4 cellular contexts compared by ENCODE assay signal in the genomic region with DNA sequence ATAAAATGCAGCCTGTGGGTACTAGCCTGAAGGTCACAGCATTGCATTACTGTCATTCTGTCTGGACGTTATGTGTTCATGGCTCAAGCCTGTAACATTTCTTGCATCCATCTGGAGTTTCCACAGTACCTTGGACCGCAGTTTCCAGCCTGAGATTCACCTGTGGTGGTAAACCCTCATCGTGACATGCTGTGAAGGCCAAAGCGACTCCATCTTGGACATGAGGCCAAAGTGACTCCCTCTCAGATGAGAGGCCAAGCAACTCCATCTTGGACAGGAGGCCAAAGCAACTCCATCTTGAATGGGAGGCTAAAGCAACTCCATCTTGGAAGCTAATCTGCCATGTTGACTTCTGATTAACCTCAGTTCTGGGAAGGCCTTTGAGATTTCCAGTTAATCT.
"Had no signal": no experiment of that assay in that cellular context is flagged by ENCODE, and none has a peak within 500 bp of the region (broad histone marks: within the 10 kb centered on the region; RNA-seq: fewer than 3 reads in every experiment).

No MANE protein-coding gene starts in this region.

- H3K27ac Mint-ChIP-seq: GM23338, H9 had no signal

- H3K4me3 Mint-ChIP-seq: GM23338, H9 had no signal

- H3K9me3 Mint-ChIP-seq: GM23338, H9 had no signal

- H3K4me3 ChIP-seq: GM23338 had no signal

- ATAC-seq: GM23338 had no signal

- DNase-seq: H9, HCEC 1CT, IMR-90 had no signal
